Comparison of ENCODE assay signal across 11 cellular contexts in the genomic region with DNA sequence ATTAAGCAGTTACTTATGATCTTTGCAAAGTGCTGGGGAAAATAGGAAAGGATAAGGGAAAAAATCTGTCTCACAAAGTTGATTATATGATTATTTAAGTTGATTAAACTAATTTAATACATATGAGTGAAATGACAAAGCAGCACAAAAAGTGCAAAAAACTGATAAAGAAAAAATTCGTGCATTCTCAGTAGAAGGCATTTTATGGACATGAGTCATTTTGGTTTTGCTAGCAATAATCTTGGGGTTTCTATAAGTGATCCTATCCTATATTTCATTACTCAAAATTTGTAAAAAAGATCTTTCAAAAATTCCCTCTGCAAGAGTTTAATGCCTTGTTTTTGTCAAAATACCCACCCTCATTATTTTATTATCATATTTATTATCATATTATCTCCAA.
"Had no signal": no experiment of that assay in that cellular context is flagged by ENCODE, and none has a peak within 500 bp of the region (broad histone marks: within the 10 kb centered on the region; RNA-seq: fewer than 3 reads in every experiment).

No MANE protein-coding gene starts in this region.

- H3K27me3 ChIP-seq: colonic mucosa, neutrophil, right atrium auricular region had no signal

- H3K27ac ChIP-seq: colonic mucosa, neutrophil, right atrium auricular region had no signal

- H3K9me3 ChIP-seq: colonic mucosa, mucosa of descending colon, neutrophil, right atrium auricular region had no signal

- H3K36me3 ChIP-seq: colonic mucosa, neutrophil, right atrium auricular region had no signal

- DNase-seq: activated naive CD4-positive, alpha-beta T cell treated with anti-CD3 and anti-CD28 coated beads, Interleukin-2, amount 50 U/mL, for 16 hours; activated T-cell treated with anti-CD3 and anti-CD28 coated beads, Interleukin-2, amount 50 U/mL, for 1 hour; amygdala; colonic mucosa; mucosa of descending colon; naive thymus-derived CD8-positive, alpha-beta T cell; posterior cingulate gyrus had no signal

- H3K4me1 ChIP-seq: colonic mucosa, right atrium auricular region had no signal

- H3K4me3 ChIP-seq: colonic mucosa, mucosa of descending colon, right atrium auricular region, smooth muscle cell had no signal

- ATAC-seq: activated CD4-positive, CD25-positive, alpha-beta regulatory T cell treated with anti-CD3 and anti-CD28 coated beads, Interleukin-2, amount 50 U/mL, for 24 hours; mucosa of descending colon; naive thymus-derived CD8-positive, alpha-beta T cell had no signal

- H3K4me2 ChIP-seq: smooth muscle cell had no signal
